Comparison of ENCODE assay signal across 8 cellular contexts in genomic region chr3:81760215-81760614, GRCh38. TPM values are rescaled to one million over a fixed set of nuclear protein-coding genes. Genes with fewer than 3 reads are reported as not detected.
DNase-seq lines count a peak whose midpoint lies in the region; ATAC-seq, FAIRE-seq and TF ChIP-seq lines count a peak whose summit lies in the region.

No MANE protein-coding gene starts in this region.

- peak overlapping the region; percentile 97 for H3K27ac Mint-ChIP-seq in activated CD4-positive, alpha-beta T cell treated with anti-CD3 and anti-CD28 coated beads, Interleukin-2, amount 10 ng/mL, durations not matched to agents 24 days and 14 days
- H3K27ac Mint-ChIP-seq in activated naive CD4-positive, alpha-beta T cell treated with anti-CD3 and anti-CD28 coated beads, Interleukin-2, amount 50 U/mL, for 72 hours = peak overlapping the region; percentile 98

- peak overlapping the region; percentile 79 to 91 for H3K4me3 ChIP-seq in kidney (ENCODE audit: low read length in 2 of 2)
- peak overlapping the region; percentile 83 for H3K4me3 ChIP-seq in thoracic aorta

- peaks cover 4 to 12% of the 10 kb centered on the region in 2 donors for H3K4me1 ChIP-seq in kidney (ENCODE audit: control insufficient read depth in 1 of 2, insufficient read depth in 1 of 2, low read depth in 1 of 2, low read length in 2 of 2)
- H3K4me1 ChIP-seq in thoracic aorta (ENCODE audit: control insufficient read depth in 1 of 2, low read depth in 2 of 2) = peaks cover 6 to 60% of the 10 kb centered on the region in 2 donors

- peaks cover 16% of the 10 kb centered on the region for H3K9me3 Mint-ChIP-seq in activated CD4-positive, alpha-beta T cell treated with anti-CD3 and anti-CD28 coated beads, Interleukin-2, amount 10 ng/mL, durations not matched to agents 24 days and 14 days
- H3K9me3 Mint-ChIP-seq in activated naive CD4-positive, alpha-beta T cell treated with anti-CD3 and anti-CD28 coated beads, Interleukin-2, amount 50 U/mL, for 72 hours = peaks cover 0 to 13% of the 10 kb centered on the region in 2 donors

- no peak for DNase-seq in activated CD4-positive, alpha-beta T cell treated with anti-CD3 and anti-CD28 coated beads, Interleukin-2, amount 10 ng/mL, durations not matched to agents 24 days and 14 days
- no peak for DNase-seq in activated CD4-positive, alpha-beta T cell treated with anti-CD3 and anti-CD28 coated beads, Interleukin-2, amount 50 U/mL, for 48 hours
- no peak for DNase-seq in activated naive CD4-positive, alpha-beta T cell treated with anti-CD3 and anti-CD28 coated beads, Interleukin-2, amount 50 U/mL, for 72 hours (ENCODE audit: low spot score in 2 of 2)
- DNase-seq in kidney (no peak), thoracic aorta (ENCODE audit: low spot score) (no peak), GM19240 (ENCODE audit: insufficient read length, low spot score) (no peak)
- no peak for DNase-seq in activated CD8-positive, alpha-beta memory T cell treated with anti-CD3 and anti-CD28 coated beads for 24 hours
- DNase-seq in stimulated activated CD4-positive, alpha-beta T cell treated with anti-CD3 and anti-CD28 coated beads, Interleukin-1b, Interleukin-23, amount 100 ng/mL, for 48 hours = no peak

- H3K36me3 Mint-ChIP-seq in activated CD4-positive, alpha-beta T cell treated with anti-CD3 and anti-CD28 coated beads, Interleukin-2, amount 10 ng/mL, durations not matched to agents 24 days and 14 days (ENCODE audit: low read depth) = peaks cover 47% of the 10 kb centered on the region
- H3K36me3 Mint-ChIP-seq in activated naive CD4-positive, alpha-beta T cell treated with anti-CD3 and anti-CD28 coated beads, Interleukin-2, amount 50 U/mL, for 72 hours = peaks cover 43 to 56% of the 10 kb centered on the region in 2 donors

- ATAC-seq in activated naive CD4-positive, alpha-beta T cell treated with anti-CD3 and anti-CD28 coated beads, Interleukin-2, amount 50 U/mL, for 72 hours = no peak
- ATAC-seq in thoracic aorta (ENCODE audit: insufficient number of reproducible peaks, low FRiP score, low read depth) = no peak

- peak overlapping the region; percentile 94 for H3K4me3 Mint-ChIP-seq in activated CD4-positive, alpha-beta T cell treated with anti-CD3 and anti-CD28 coated beads, Interleukin-2, amount 10 ng/mL, durations not matched to agents 24 days and 14 days

- H3K9ac ChIP-seq in kidney (ENCODE audit: low read length in 2 of 2) = peak overlapping the region; percentile 89 to 92

- H3K27ac ChIP-seq in kidney (ENCODE audit: low read depth in 2 of 2, low read length in 2 of 2) (peak overlapping the region; percentile 99 to 100), thoracic aorta (peak overlapping the region; percentile 98)

- TF ChIP-seq CTCF in kidney (IDR thresholded peaks at IDR 0.05; ENCODE audit: borderline replicate concordance, extremely low read depth, insufficient read depth) (no peak), thoracic aorta (IDR thresholded peaks at IDR 0.05) (no peak)

- no peaks in the 10 kb centered on the region for H3K36me3 ChIP-seq in kidney (ENCODE audit: control insufficient read depth in 1 of 2, insufficient read depth in 2 of 2, low read length in 2 of 2)
- no peaks in the 10 kb centered on the region for H3K36me3 ChIP-seq in thoracic aorta

- no peak for FAIRE-seq in kidney (lab: Jason Lieb, UNC)

- no peaks in the 10 kb centered on the region for H3K27me3 ChIP-seq in thoracic aorta (replicated peaks; ENCODE audit: insufficient read depth)

- peaks cover 35% of the 10 kb centered on the region for H3K4me1 Mint-ChIP-seq in activated CD4-positive, alpha-beta T cell treated with anti-CD3 and anti-CD28 coated beads, Interleukin-2, amount 10 ng/mL, durations not matched to agents 24 days and 14 days

- intact Hi-C loops in activated CD4-positive, alpha-beta T cell treated with anti-CD3 and anti-CD28 coated beads, Interleukin-2, amount 10 ng/mL, durations not matched to agents 24 days and 14 days (cut with micrococcal nuclease) = no loop called here
- intact Hi-C loops in kidney (cut with DNase I) = no loop called here

- H3K27me3 Mint-ChIP-seq in activated CD4-positive, alpha-beta T cell treated with anti-CD3 and anti-CD28 coated beads, Interleukin-2, amount 10 ng/mL, durations not matched to agents 24 days and 14 days = no peaks in the 10 kb centered on the region

- H3K9me3 ChIP-seq in kidney (ENCODE audit: control insufficient read depth in 1 of 2, low read length in 2 of 2) (no peaks in the 10 kb centered on the region), thoracic aorta (no peaks in the 10 kb centered on the region)

RNA-seq across cellular contexts. Expression of gene GBE1, which starts 1.2 kb away (rescaled TPM):
- 39.1 and 40.8 TPM in 2 replicates for total RNA-seq in activated CD4-positive, alpha-beta T cell treated with anti-CD3 and anti-CD28 coated beads, Interleukin-2, amount 10 ng/mL, durations not matched to agents 24 days and 14 days
- 10 to 100 TPM; 45.7 to 78.9 TPM for total RNA-seq in activated naive CD4-positive, alpha-beta T cell treated with anti-CD3 and anti-CD28 coated beads, Interleukin-2, amount 50 U/mL, for 72 hours
- total RNA-seq in kidney (36.2 TPM), thoracic aorta (10 to 100 TPM; 60.1 to 67.1 TPM)
- polyA plus RNA-seq in kidney (ENCODE audit: insufficient read depth, low read depth, low replicate concordance) = 29.3 TPM
